In genomic region chr6:53349209-53349693, GRCh38 we compare ENCODE assay signal across 1 cellular context.
TF ChIP-seq lines count a peak whose summit lies in the region.

No MANE protein-coding gene starts in this region.

TF ChIP-seq in HEK293, 187 proteins besides CTCF, POLR2A, EP300 and RAD21 (continued from another document):
- TF ChIP-seq, protein P1, sequence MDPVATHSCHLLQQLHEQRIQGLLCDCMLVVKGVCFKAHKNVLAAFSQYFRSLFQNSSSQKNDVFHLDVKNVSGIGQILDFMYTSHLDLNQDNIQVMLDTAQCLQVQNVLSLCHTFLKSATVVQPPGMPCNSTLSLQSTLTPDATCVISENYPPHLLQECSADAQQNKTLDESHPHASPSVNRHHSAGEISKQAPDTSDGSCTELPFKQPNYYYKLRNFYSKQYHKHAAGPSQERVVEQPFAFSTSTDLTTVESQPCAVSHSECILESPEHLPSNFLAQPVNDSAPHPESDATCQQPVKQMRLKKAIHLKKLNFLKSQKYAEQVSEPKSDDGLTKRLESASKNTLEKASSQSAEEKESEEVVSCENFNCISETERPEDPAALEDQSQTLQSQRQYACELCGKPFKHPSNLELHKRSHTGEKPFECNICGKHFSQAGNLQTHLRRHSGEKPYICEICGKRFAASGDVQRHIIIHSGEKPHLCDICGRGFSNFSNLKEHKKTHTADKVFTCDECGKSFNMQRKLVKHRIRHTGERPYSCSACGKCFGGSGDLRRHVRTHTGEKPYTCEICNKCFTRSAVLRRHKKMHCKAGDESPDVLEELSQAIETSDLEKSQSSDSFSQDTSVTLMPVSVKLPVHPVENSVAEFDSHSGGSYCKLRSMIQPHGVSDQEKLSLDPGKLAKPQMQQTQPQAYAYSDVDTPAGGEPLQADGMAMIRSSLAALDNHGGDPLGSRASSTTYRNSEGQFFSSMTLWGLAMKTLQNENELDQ (tag by site-specific recombination; IDR thresholded peaks at IDR 0.05; ENCODE audit: low read depth) = no peak
- TF ChIP-seq ZNF747 (tag by site-specific recombination; IDR thresholded peaks at IDR 0.05) (no peak), ZBTB20 (tag by site-specific recombination; IDR thresholded peaks at IDR 0.05) (peak; percentile 96; the same call in 1 of the 2 replicates), ZNF423 (tag by site-specific recombination; IDR thresholded peaks at IDR 0.05) (no peak), ZNF362 (tag by site-specific recombination; IDR thresholded peaks at IDR 0.05) (peak; percentile 98; the same call in 1 of the 2 replicates), SP7 (tag by site-specific recombination; IDR thresholded peaks at IDR 0.05) (0 out of 2 replicates have a peak, but pooled peaks have one; percentile 8)
